In genomic region chr6:33323623-33323948, GRCh38 we compare ENCODE assay signal across 8 cellular contexts. TPM values are rescaled to one million over a fixed set of nuclear protein-coding genes. Genes with fewer than 3 reads are reported as not detected.
DNase-seq lines count a peak whose midpoint lies in the region; ATAC-seq and TF ChIP-seq lines count a peak whose summit lies in the region.

No MANE protein-coding gene starts in this region.

- H3K4me1 Mint-ChIP-seq in activated CD4-positive, alpha-beta T cell treated with anti-CD3 and anti-CD28 coated beads, Interleukin-2, amount 10 ng/mL, durations not matched to agents 24 days and 14 days = peaks cover 39% of the 10 kb centered on the region
- peaks cover 49% of the 10 kb centered on the region for H3K4me1 Mint-ChIP-seq in chondrocyte (ENCODE audit: low read depth)
- H3K4me1 Mint-ChIP-seq in nephron progenitor cell = peaks cover 57% of the 10 kb centered on the region

- H3K27ac Mint-ChIP-seq in activated CD4-positive, alpha-beta T cell treated with anti-CD3 and anti-CD28 coated beads, Interleukin-2, amount 10 ng/mL, durations not matched to agents 24 days and 14 days = peak overlapping the region; percentile 94
- H3K27ac Mint-ChIP-seq in chondrocyte (ENCODE audit: unreplicated experiment) = peak overlapping the region; percentile 98
- H3K27ac Mint-ChIP-seq in nephron progenitor cell = no peak overlapping the region

- no peaks in the 10 kb centered on the region for H3K9me3 Mint-ChIP-seq in activated CD4-positive, alpha-beta T cell treated with anti-CD3 and anti-CD28 coated beads, Interleukin-2, amount 10 ng/mL, durations not matched to agents 24 days and 14 days
- H3K9me3 Mint-ChIP-seq in chondrocyte (ENCODE audit: low read depth) = no peaks in the 10 kb centered on the region
- H3K9me3 Mint-ChIP-seq in nephron progenitor cell = no peaks in the 10 kb centered on the region

- H3K36me3 Mint-ChIP-seq in activated CD4-positive, alpha-beta T cell treated with anti-CD3 and anti-CD28 coated beads, Interleukin-2, amount 10 ng/mL, durations not matched to agents 24 days and 14 days (ENCODE audit: low read depth) = peaks cover 37% of the 10 kb centered on the region
- H3K36me3 Mint-ChIP-seq in chondrocyte (ENCODE audit: low read depth) (peaks cover 17% of the 10 kb centered on the region), nephron progenitor cell (ENCODE audit: low read depth) (peaks cover 22% of the 10 kb centered on the region)

- intact Hi-C loops in activated CD4-positive, alpha-beta T cell treated with anti-CD3 and anti-CD28 coated beads, Interleukin-2, amount 10 ng/mL, durations not matched to agents 24 days and 14 days (cut with micrococcal nuclease) = loop anchor here (1.0 kb wide), 6 partner anchors 9 to 68 kb away; partner anchors contain the start of genes KIFC1, PFDN6, TAPBP and VPS52

- DNase-seq in activated CD4-positive, alpha-beta T cell treated with anti-CD3 and anti-CD28 coated beads, Interleukin-2, amount 10 ng/mL, durations not matched to agents 24 days and 14 days = no peak
- no peak for DNase-seq in activated CD4-positive, alpha-beta T cell treated with anti-CD3 and anti-CD28 coated beads for 4 hours
- peak; percentile 52 for DNase-seq in NCI-H1092 (lab: John Stamatoyannopoulos, UW)
- DNase-seq in chondrocyte (ENCODE audit: low spot score) = no peak
- no peak for DNase-seq in nephron progenitor cell
- no peak for DNase-seq in iPS-NIHi7 (ENCODE audit: extremely low spot score)
- no peak for DNase-seq in HK-2 (ENCODE audit: unreplicated experiment)
- DNase-seq in left lobe of liver (ENCODE audit: low spot score) = no peak

- no peaks in the 10 kb centered on the region for H3K27me3 Mint-ChIP-seq in activated CD4-positive, alpha-beta T cell treated with anti-CD3 and anti-CD28 coated beads, Interleukin-2, amount 10 ng/mL, durations not matched to agents 24 days and 14 days
- H3K27me3 Mint-ChIP-seq in chondrocyte (ENCODE audit: low read depth) (no peaks in the 10 kb centered on the region), nephron progenitor cell (ENCODE audit: low read depth, poor library complexity) (peaks cover 3% of the 10 kb centered on the region)

- TF ChIP-seq CTCF in chondrocyte (IDR thresholded peaks at IDR 0.05) (peak; percentile 24), nephron progenitor cell (IDR thresholded peaks at IDR 0.05) (no peak)

- ATAC-seq in left lobe of liver = no peak

- H3K4me3 Mint-ChIP-seq in activated CD4-positive, alpha-beta T cell treated with anti-CD3 and anti-CD28 coated beads, Interleukin-2, amount 10 ng/mL, durations not matched to agents 24 days and 14 days = peak overlapping the region; percentile 93
- H3K4me3 Mint-ChIP-seq in chondrocyte (ENCODE audit: unreplicated experiment) (peak overlapping the region; percentile 94), nephron progenitor cell (peak overlapping the region; percentile 93)

RNA-seq across cellular contexts. Expression of gene DAXX, which starts 0.8 kb away (rescaled TPM):
- total RNA-seq in activated CD4-positive, alpha-beta T cell treated with anti-CD3 and anti-CD28 coated beads, Interleukin-2, amount 10 ng/mL, durations not matched to agents 24 days and 14 days = 64.9 and 71.3 TPM in 2 replicates
- total RNA-seq in chondrocyte = 26.3 to 27.1 TPM (median 26.4 TPM) in 3 replicates
- total RNA-seq in left lobe of liver = 14.1 TPM

RNA-seq across cellular contexts. Expression of gene ZBTB22, which starts 6.0 kb away (rescaled TPM):
- total RNA-seq in activated CD4-positive, alpha-beta T cell treated with anti-CD3 and anti-CD28 coated beads, Interleukin-2, amount 10 ng/mL, durations not matched to agents 24 days and 14 days = 11.3 and 14.3 TPM in 2 replicates
- total RNA-seq in chondrocyte = 21.4 to 22.2 TPM (median 22.1 TPM) in 3 replicates
- total RNA-seq in left lobe of liver = 7.7 TPM

RNA-seq across cellular contexts. Expression of gene TAPBP, which starts 9.7 kb away (rescaled TPM):
- total RNA-seq in activated CD4-positive, alpha-beta T cell treated with anti-CD3 and anti-CD28 coated beads, Interleukin-2, amount 10 ng/mL, durations not matched to agents 24 days and 14 days = 271 and 278 TPM in 2 replicates
- total RNA-seq in chondrocyte (86.2 to 102 TPM (median 88.1 TPM) in 3 replicates), left lobe of liver (107 TPM)

RNA-seq across cellular contexts. Expression of gene RGL2, which starts 24.8 kb away (rescaled TPM):
- 27.3 and 28.4 TPM in 2 replicates for total RNA-seq in activated CD4-positive, alpha-beta T cell treated with anti-CD3 and anti-CD28 coated beads, Interleukin-2, amount 10 ng/mL, durations not matched to agents 24 days and 14 days
- 39.2 to 54.5 TPM (median 50.5 TPM) in 3 replicates for total RNA-seq in chondrocyte
- total RNA-seq in left lobe of liver = 19.7 TPM

RNA-seq across cellular contexts. Expression of gene PFDN6, which starts 34.2 kb away (rescaled TPM):
- 114 and 132 TPM in 2 replicates for total RNA-seq in activated CD4-positive, alpha-beta T cell treated with anti-CD3 and anti-CD28 coated beads, Interleukin-2, amount 10 ng/mL, durations not matched to agents 24 days and 14 days
- total RNA-seq in chondrocyte = 25.3 to 35.5 TPM (median 27.8 TPM) in 3 replicates
- 19.2 TPM for total RNA-seq in left lobe of liver
